ENCODE assay signal across 14 cellular contexts in genomic region chr6:110282412-110282811, GRCh38.
DNase-seq lines count a peak whose midpoint lies in the region; TF ChIP-seq lines count a peak whose summit lies in the region.
"Had no signal": no experiment of that assay in that cellular context is flagged by ENCODE, and none has a peak within 500 bp of the region (broad histone marks: within the 10 kb centered on the region; RNA-seq: fewer than 3 reads in every experiment).

No MANE protein-coding gene starts in this region.

- no peaks in the 10 kb centered on the region for H3K27me3 ChIP-seq in A673 (replicated peaks; ENCODE audit: insufficient read depth, low read depth, low read length, poor library complexity)
- no peaks in the 10 kb centered on the region for H3K27me3 ChIP-seq in trophoblast cell (ENCODE audit: insufficient read depth, low read length)
- H3K27me3 ChIP-seq: BE2C had no signal

- H2AK5ac ChIP-seq in trophoblast cell (ENCODE audit: low read length), result no peak overlapping the region

- H3K4ac ChIP-seq in trophoblast cell (ENCODE audit: low read depth, low read length), result no peak overlapping the region

- in situ Hi-C loops in GM13977 (cut with MboI; ENCODE audit: low pct_unique_long_range_greater_than_20kb, low sequenced_read_pairs, unreplicated experiment), result no loop called here

- no peak overlapping the region for H3K4me2 ChIP-seq in trophoblast cell (ENCODE audit: low read length)

- DNase-seq in A673 (ENCODE audit: low spot score) (no peak), DMS79 treated with DMSO at 0.1 percent for 48 hours (lab: John Stamatoyannopoulos, UW) (peak; percentile 50), SK-N-MC (ENCODE audit: low read depth, low spot score) (no peak), globus pallidus (ENCODE audit: low spot score) (peak; percentile 16), trophoblast cell (no peak), GM13977 (ENCODE audit: low spot score) (no peak), GDM1 (lab: John Stamatoyannopoulos, UW) (no peak), NCI-H748 treated with DMSO at 0.1 percent for 48 hours (lab: John Stamatoyannopoulos, UW) (no peak)
- DNase-seq: BE2C; CD4-positive, alpha-beta memory T cell; DND-41; GOT3; H9 had no signal

- no peak overlapping the region for H2AFZ ChIP-seq in trophoblast cell (ENCODE audit: insufficient read depth, low read length, poor library complexity)

- H3K9me3 ChIP-seq in A673 (ENCODE audit: low read depth, low read length, poor library complexity, severe bottlenecking) (no peaks in the 10 kb centered on the region), SK-N-MC (ENCODE audit: low read depth, low read length) (no peaks in the 10 kb centered on the region), trophoblast cell (ENCODE audit: insufficient read depth, low read depth, low read length) (peaks cover 2% of the 10 kb centered on the region)
- H3K9me3 ChIP-seq: BE2C had no signal

- intact Hi-C loops in A673 (cut with micrococcal nuclease; ENCODE audit: unreplicated experiment), result no loop called here

- peaks cover 44% of the 10 kb centered on the region for H3K4me1 ChIP-seq in A673 (ENCODE audit: insufficient read depth, low read length, poor library complexity, severe bottlenecking)
- peaks cover 0 to 3% of the 10 kb centered on the region in 2 experiments for H3K4me1 ChIP-seq in trophoblast cell (ENCODE audit: control insufficient read depth in 1 of 2, insufficient read depth in 2 of 2, low read length in 2 of 2)
- H3K4me1 ChIP-seq: BE2C had no signal

- H3K4me3 ChIP-seq in A673 (ENCODE audit: low read depth, low read length, poor library complexity, severe bottlenecking), result no peak overlapping the region
- no peak overlapping the region for H3K4me3 ChIP-seq in SK-N-MC
- H3K4me3 ChIP-seq in trophoblast cell (ENCODE audit: low read depth, low read length), result no peak overlapping the region

- no peak overlapping the region for H4K12ac ChIP-seq in trophoblast cell (ENCODE audit: low read depth, low read length)

- no peak overlapping the region for H2BK12ac ChIP-seq in trophoblast cell (ENCODE audit: low read length)

- no peak overlapping the region for H4K8ac ChIP-seq in trophoblast cell (ENCODE audit: low read depth, low read length)

- no peaks in the 10 kb centered on the region for H3K79me1 ChIP-seq in trophoblast cell (ENCODE audit: low read length)

- no CpG with 5 or more reads among the region's 1 CpG for WGBS in trophoblast cell (ENCODE audit: extremely low coverage, insufficient coverage, insufficient read length)

- H3K79me2 ChIP-seq in trophoblast cell (ENCODE audit: control insufficient read depth, insufficient read depth, low read length, poor library complexity), result no peaks in the 10 kb centered on the region

- no peak overlapping the region for H3K23ac ChIP-seq in trophoblast cell (ENCODE audit: low read length)

- CTCF ChIA-PET in A673 (lab: Charles Lee), result no interaction called here

- no peak for TF ChIP-seq CTCF in A673 (conservative IDR thresholded peaks at IDR 0.05; ENCODE audit: low read depth, low read length)
- TF ChIP-seq CTCF in GM13977 (IDR thresholded peaks at IDR 0.05; ENCODE audit: extremely low read depth, insufficient read depth, missing control alignments), result no peak

- POLR2A ChIA-PET in A673 (lab: Charles Lee; ENCODE audit: low non-redundant PET), result no interaction called here

- H3K18ac ChIP-seq in trophoblast cell (ENCODE audit: low read length), result no peak overlapping the region

- no peak overlapping the region for H3K14ac ChIP-seq in trophoblast cell (ENCODE audit: low read length)

- no TSS peak for BruUV-seq in A673 (replicated peaks; lab: Mats Ljungman, UMichigan)

- peak overlapping the region; percentile 32 for H3K9ac ChIP-seq in SK-N-MC (ENCODE audit: insufficient read length)
- no peak overlapping the region for H3K9ac ChIP-seq in trophoblast cell (ENCODE audit: low read length)

- no peak overlapping the region for H2BK120ac ChIP-seq in trophoblast cell (ENCODE audit: insufficient read depth, low read length, poor library complexity)

- H3K27ac ChIP-seq in A673 (ENCODE audit: low read depth, low read length, poor library complexity, severe bottlenecking) (peak overlapping the region; percentile 51), SK-N-MC (peak overlapping the region; percentile 99), trophoblast cell (ENCODE audit: low read depth, low read length) (no peak overlapping the region)
- H3K27ac ChIP-seq: C4-2B had no signal

- H3K36me3 ChIP-seq in A673 (ENCODE audit: insufficient read depth, low read length, poor library complexity, severe bottlenecking) (no peaks in the 10 kb centered on the region), SK-N-MC (ENCODE audit: insufficient read depth, low read length) (no peaks in the 10 kb centered on the region), trophoblast cell (ENCODE audit: control insufficient read depth in 1 of 2, insufficient read depth in 2 of 2, low read length in 2 of 2) (peaks cover 2 to 3% of the 10 kb centered on the region in 2 experiments)
- H3K36me3 ChIP-seq: BE2C had no signal

- no peak overlapping the region for H4K91ac ChIP-seq in trophoblast cell (ENCODE audit: low read depth, low read length)

- no peak overlapping the region for H2BK5ac ChIP-seq in trophoblast cell (ENCODE audit: low read depth, low read length, poor library complexity)

Comparison
In these comparisons a context has a peak if more than half of its experiments do, and no peak if none do; other contexts are left out.
1. DNase-seq: peak in DMS79 treated with DMSO at 0.1 percent for 48 hours (single experiment) and globus pallidus (single experiment); none in A673 (single experiment), SK-N-MC (single experiment), trophoblast cell (0 of 2), GM13977 (single experiment), GDM1 (single experiment) and NCI-H748 treated with DMSO at 0.1 percent for 48 hours (single experiment).